Comparison of ENCODE assay signal across 28 cellular contexts in genomic region chr1:199878818-199879217, GRCh38.
DNase-seq lines count a peak whose midpoint lies in the region; ATAC-seq and TF ChIP-seq lines count a peak whose summit lies in the region.
"Had no signal": no experiment of that assay in that cellular context is flagged by ENCODE, and none has a peak within 500 bp of the region (broad histone marks: within the 10 kb centered on the region; RNA-seq: fewer than 3 reads in every experiment).

No MANE protein-coding gene starts in this region.

- CTCF ChIA-PET in activated B cell treated with CpG ODN at 0.5 μM for 24 hours (lab: Charles Lee) = no interaction called here

- intact Hi-C loops in activated B cell treated with CpG ODN at 0.5 μM for 24 hours (cut with micrococcal nuclease) = loop anchor here (5.0 kb wide), 1 partner anchor 428 kb away; no protein-coding TSS in a partner anchor
- intact Hi-C loops in upper lobe of right lung (cut with DNase I) = no loop called here
- intact Hi-C loops in dorsolateral prefrontal cortex (cut with DNase I) = no loop called here

- H3K4me1 Mint-ChIP-seq in activated B cell treated with CpG ODN at 0.5 μM for 24 hours = peaks cover 47% of the 10 kb centered on the region
- H3K4me1 Mint-ChIP-seq: activated CD4-positive, alpha-beta T cell treated with anti-CD3 and anti-CD28 coated beads for 36 hours had no signal

- H3K4me1 ChIP-seq in upper lobe of right lung = no peaks in the 10 kb centered on the region
- H3K4me1 ChIP-seq: breast epithelium had no signal

- TF ChIP-seq CTCF in activated B cell treated with CpG ODN at 0.5 μM for 24 hours (IDR thresholded peaks at IDR 0.05) (no peak), upper lobe of right lung (IDR thresholded peaks at IDR 0.05) (no peak), dorsolateral prefrontal cortex (IDR thresholded peaks at IDR 0.05 in 54 of 56, conservative IDR thresholded peaks at IDR 0.05 in 2 of 56; ENCODE audit: low read depth in 1 of 56, partially characterized antibody in 56 of 56) (no peak)

- ATAC-seq in activated B cell treated with CpG ODN at 0.5 μM for 24 hours (ENCODE audit: low read depth) = peak; percentile 60
- ATAC-seq in upper lobe of right lung = peak; percentile 69
- ATAC-seq: activated CD4-positive, alpha-beta T cell treated with anti-CD3 and anti-CD28 coated beads for 36 hours; stimulated activated naive CD8-positive, alpha-beta T cell treated with anti-CD3 and anti-CD28 coated beads, Interleukin-15, Interleukin-2, amounts not matched to agents 100 U/mL and 50 U/mL, for 24 hours had no signal

- H3K27me3 Mint-ChIP-seq in activated B cell treated with CpG ODN at 0.5 μM for 24 hours = no peaks in the 10 kb centered on the region
- H3K27me3 Mint-ChIP-seq: activated naive CD8-positive, alpha-beta T cell had no signal

- no peaks in the 10 kb centered on the region for H3K27me3 ChIP-seq in upper lobe of right lung
- no peaks in the 10 kb centered on the region for H3K27me3 ChIP-seq in dorsolateral prefrontal cortex
- H3K27me3 ChIP-seq: breast epithelium, ovary had no signal

- POLR2A ChIA-PET in activated B cell treated with CpG ODN at 0.5 μM for 24 hours (lab: Charles Lee) = interaction anchor here (0.5 to 0.6 kb wide), 2 partner anchors 514 to 647 kb away, joined by 3 to 6 read pairs; no protein-coding TSS in a partner anchor

- H3K9me3 ChIP-seq in upper lobe of right lung = no peaks in the 10 kb centered on the region
- H3K9me3 ChIP-seq: breast epithelium, ovary had no signal

- H3K4me3 Mint-ChIP-seq in activated B cell treated with CpG ODN at 0.5 μM for 24 hours = no peak overlapping the region
- H3K4me3 Mint-ChIP-seq: activated CD4-positive, alpha-beta T cell treated with anti-CD3 and anti-CD28 coated beads for 36 hours; activated naive CD8-positive, alpha-beta T cell; T-helper 1 cell treated with Interleukin-12 subunit alpha and Interleukin-12 subunit beta and Interleukin-4 antibody, amounts not matched to agents 30 μg/mL and 1 μg/mL, for 36 hours had no signal

- H3K36me3 Mint-ChIP-seq in activated B cell treated with CpG ODN at 0.5 μM for 24 hours (ENCODE audit: low read depth) = no peaks in the 10 kb centered on the region
- H3K36me3 Mint-ChIP-seq: activated naive CD8-positive, alpha-beta T cell had no signal

- DNase-seq in SIG-M5 treated with dmso at 0.1 percent for 504 hours (lab: John Stamatoyannopoulos, UW; ENCODE audit: unreplicated experiment) (peak; percentile 53), SIG-M5 (lab: John Stamatoyannopoulos, UW) (no peak), NOMO-1 treated with dmso at 0.1 percent for 144 hours (lab: John Stamatoyannopoulos, UW; ENCODE audit: unreplicated experiment) (peak; percentile 20), activated B cell treated with CpG ODN at 0.5 μM for 24 hours (no peak), upper lobe of right lung (no peak), dorsolateral prefrontal cortex (no peak), T-helper 2 cell (no peak)
- no peak for DNase-seq in activated T-cell treated with anti-CD3 and anti-CD28 coated beads, Interleukin-2, amount 50 U/mL, for 1 hour
- DNase-seq: activated CD4-positive, alpha-beta T cell treated with anti-CD3 and anti-CD28 coated beads for 36 hours; activated CD8-positive, alpha-beta memory T cell treated with anti-CD3 and anti-CD28 coated beads for 24 hours; activated effector memory CD4-positive, alpha-beta T cell treated with anti-CD3 and anti-CD28 coated beads, Interleukin-2, amount 50 U/mL, for 16 hours; activated T-cell treated with anti-CD3 and anti-CD28 coated beads for 4 hours; anterior cingulate cortex; effector CD8-positive, alpha-beta T cell; HCEC 1CT; NCI-H1417; NCI-H2081 treated with DMSO at 0.1 percent for 48 hours; NCI-H345; NCI-H69; ovary; RPMI8226; stimulated activated naive CD8-positive, alpha-beta T cell treated with anti-CD3 and anti-CD28 coated beads, Interleukin-15, Interleukin-2, amounts not matched to agents 100 U/mL and 50 U/mL, for 24 hours had no signal

- H3K36me3 ChIP-seq in upper lobe of right lung = no peaks in the 10 kb centered on the region
- H3K36me3 ChIP-seq: breast epithelium, ovary had no signal

- H3K27ac Mint-ChIP-seq in activated B cell treated with CpG ODN at 0.5 μM for 24 hours = peak overlapping the region; percentile 80
- H3K27ac Mint-ChIP-seq: activated CD4-positive, alpha-beta T cell treated with anti-CD3 and anti-CD28 coated beads for 36 hours; activated naive CD8-positive, alpha-beta T cell; T-helper 1 cell treated with Interleukin-12 subunit alpha and Interleukin-12 subunit beta and Interleukin-4 antibody, amounts not matched to agents 30 μg/mL and 1 μg/mL, for 36 hours had no signal

- peaks cover 6% of the 10 kb centered on the region for H3K9me3 Mint-ChIP-seq in activated B cell treated with CpG ODN at 0.5 μM for 24 hours
- H3K9me3 Mint-ChIP-seq: T-helper 1 cell treated with Interleukin-12 subunit alpha and Interleukin-12 subunit beta and Interleukin-4 antibody, amounts not matched to agents 30 μg/mL and 1 μg/mL, for 36 hours had no signal

- no peak overlapping the region for H3K27ac ChIP-seq in upper lobe of right lung
- no peak overlapping the region for H3K27ac ChIP-seq in dorsolateral prefrontal cortex
- H3K27ac ChIP-seq: 22Rv1, breast epithelium, C4-2B, epithelial cell of prostate, ovary had no signal

- H3K4me3 ChIP-seq in upper lobe of right lung (no peak overlapping the region), dorsolateral prefrontal cortex (no peak overlapping the region)
- H3K4me3 ChIP-seq: breast epithelium, ovary had no signal

Comparison
In these comparisons a context has a peak if more than half of its experiments do, and no peak if none do; other contexts are left out.
1. DNase-seq: peak in SIG-M5 treated with dmso at 0.1 percent for 504 hours (single experiment) and NOMO-1 treated with dmso at 0.1 percent for 144 hours (single experiment); none in SIG-M5 (single experiment), activated B cell treated with CpG ODN at 0.5 μM for 24 hours (single experiment), upper lobe of right lung (single experiment), dorsolateral prefrontal cortex (0 of 10), T-helper 2 cell (0 of 5) and activated T-cell treated with anti-CD3 and anti-CD28 coated beads, Interleukin-2, amount 50 U/mL, for 1 hour (single experiment).